ENCODE assay signal across 10 cellular contexts in the genomic region with DNA sequence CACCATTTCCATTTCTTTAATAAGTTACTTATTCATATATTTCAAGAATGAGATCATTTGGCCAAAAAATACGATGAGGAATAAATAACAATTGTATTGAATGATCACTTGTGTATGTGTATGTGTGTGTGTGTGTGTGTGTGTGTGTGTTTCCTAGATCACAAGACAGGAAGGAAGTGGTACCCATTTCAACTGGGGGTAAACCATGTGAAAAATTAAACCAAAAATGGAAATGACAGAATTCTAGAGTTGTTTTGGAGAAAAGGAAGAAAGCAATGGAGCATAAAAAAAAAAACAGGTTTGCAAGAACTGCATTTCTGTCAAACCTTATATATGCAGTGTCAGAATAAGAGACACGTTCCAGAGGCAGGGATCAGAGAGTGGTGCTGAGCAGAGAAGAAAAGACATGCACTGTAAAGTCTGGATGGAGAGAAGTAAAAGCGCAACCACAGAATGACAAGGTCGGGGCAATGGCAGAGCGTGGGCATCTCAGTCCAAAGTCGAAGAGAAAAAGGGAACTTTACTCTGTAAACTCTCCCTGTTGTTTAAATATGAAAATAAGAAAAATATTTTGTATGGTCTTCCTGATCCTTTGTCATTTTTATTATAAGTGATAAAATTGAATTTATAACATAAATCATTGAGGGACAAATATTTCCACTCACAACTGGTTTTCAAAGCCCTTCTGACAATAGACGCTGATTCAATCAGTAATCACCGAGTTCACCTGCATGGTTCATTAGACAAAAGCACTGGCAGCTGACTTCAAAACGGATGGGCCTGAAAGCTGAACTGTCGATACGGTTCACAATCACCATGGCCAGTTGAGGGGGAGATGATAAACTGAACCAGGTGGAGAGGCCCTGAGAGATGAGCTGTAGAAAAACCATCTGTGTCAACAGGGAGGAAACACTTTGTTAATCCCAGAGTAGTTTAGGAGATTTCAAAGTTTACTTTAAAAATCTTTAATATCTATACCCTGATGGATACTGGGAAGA.
DNase-seq lines count a peak whose midpoint lies in the region; ATAC-seq, FAIRE-seq and TF ChIP-seq lines count a peak whose summit lies in the region.
"Had no signal": no experiment of that assay in that cellular context is flagged by ENCODE, and none has a peak within 500 bp of the region (broad histone marks: within the 10 kb centered on the region; RNA-seq: fewer than 3 reads in every experiment).

No MANE protein-coding gene starts in this region.

- H3K9me3 ChIP-seq in osteoblast (ENCODE audit: low read depth, low read length), result no peaks in the 10 kb centered on the region
- H3K9me3 ChIP-seq: tibial artery had no signal

- no peak overlapping the region for H2AFZ ChIP-seq in osteoblast (ENCODE audit: low read length)

- no peaks in the 10 kb centered on the region for H3K36me3 ChIP-seq in osteoblast (ENCODE audit: insufficient read depth, low read length)
- H3K36me3 ChIP-seq: tibial artery had no signal

- no peak for TF ChIP-seq CTCF in osteoblast (IDR thresholded peaks at IDR 0.05; ENCODE audit: extremely low read depth, low read depth, low read length)

- DNase-seq in NCI-H2196 (lab: John Stamatoyannopoulos, UW; ENCODE audit: unreplicated experiment) (peak; percentile 44), NCI-H2196 treated with DMSO at 0.1 percent for 48 hours (lab: John Stamatoyannopoulos, UW; ENCODE audit: unreplicated experiment) (no peak), NCI-H2081 (lab: John Stamatoyannopoulos, UW) (peak; percentile 64 to 93), substantia nigra (lab: John Stamatoyannopoulos, UW) (no peak), urothelium cell line (ENCODE audit: low spot score) (no peak), CD1c-positive myeloid dendritic cell (ENCODE audit: extremely low spot score) (no peak), osteoblast (ENCODE audit: insufficient read length, low spot score, missing footprints) (no peak)
- DNase-seq: tibial artery had no signal

- no peaks in the 10 kb centered on the region for H3K27me3 ChIP-seq in osteoblast (ENCODE audit: insufficient read depth, low read length)
- H3K27me3 ChIP-seq: tibial artery had no signal

- H4K20me1 ChIP-seq in osteoblast (ENCODE audit: insufficient read depth, low read length), result no peaks in the 10 kb centered on the region

- ATAC-seq in HG02885 (IDR thresholded peaks at IDR 0.05; ENCODE audit: poor library complexity, unreplicated experiment), result peak; percentile 80

- no peaks in the 10 kb centered on the region for H3K79me2 ChIP-seq in osteoblast (ENCODE audit: insufficient read depth, low read length)

- peak overlapping the region; percentile 59 for H3K27ac ChIP-seq in substantia nigra (ENCODE audit: low read depth, low read length, poor library complexity, severe bottlenecking)
- H3K27ac ChIP-seq in osteoblast (ENCODE audit: low read depth, low read length), result no peak overlapping the region
- H3K27ac ChIP-seq: tibial artery had no signal

- H3K4me1 ChIP-seq in osteoblast (ENCODE audit: insufficient read depth, low read length), result peaks cover 2% of the 10 kb centered on the region
- H3K4me1 ChIP-seq: tibial artery had no signal

- H3K4me3 ChIP-seq in osteoblast (ENCODE audit: insufficient read depth, low read length), result no peak overlapping the region
- H3K4me3 ChIP-seq: smooth muscle cell, tibial artery had no signal

- no peak for FAIRE-seq in urothelium cell line (lab: Jason Lieb, UNC)

- H3K4me2 ChIP-seq in osteoblast (ENCODE audit: insufficient read depth, low read length), result no peak overlapping the region
- H3K4me2 ChIP-seq: smooth muscle cell had no signal

Comparison
In these comparisons a context has a peak if more than half of its experiments do, and no peak if none do; other contexts are left out.
1. DNase-seq: peak in NCI-H2196 (single experiment) and NCI-H2081 (2 of 2); none in NCI-H2196 treated with DMSO at 0.1 percent for 48 hours (single experiment), substantia nigra (0 of 49), urothelium cell line (single experiment), CD1c-positive myeloid dendritic cell (single experiment) and osteoblast (single experiment).